ENCODE assay signal across 8 cellular contexts in genomic region chr7:82247814-82248433, GRCh38.
DNase-seq lines count a peak whose midpoint lies in the region; ATAC-seq and TF ChIP-seq lines count a peak whose summit lies in the region.
"Had no signal": no experiment of that assay in that cellular context is flagged by ENCODE, and none has a peak within 500 bp of the region (broad histone marks: within the 10 kb centered on the region; RNA-seq: fewer than 3 reads in every experiment).

No MANE protein-coding gene starts in this region.

- H3K4me3 ChIP-seq in GM12865 (ENCODE audit: low read depth, low read length) (no peak overlapping the region), dorsolateral prefrontal cortex (peak overlapping the region in 3 of 59 donors; percentile 7 to 28 (median 18))

- TF ChIP-seq CTCF in GM12865 (IDR thresholded peaks at IDR 0.05; ENCODE audit: insufficient read depth, low read depth, low read length, missing control alignments) = no peak
- peak in 55 of 56 donors; percentile 18 to 80 (median 58) for TF ChIP-seq CTCF in dorsolateral prefrontal cortex (IDR thresholded peaks at IDR 0.05 in 54 of 56, conservative IDR thresholded peaks at IDR 0.05 in 2 of 56; ENCODE audit: low read depth in 1 of 56, partially characterized antibody in 56 of 56)

- ATAC-seq in T-cell (replicated peaks in 1 of 4) = no peak

- intact Hi-C loops in dorsolateral prefrontal cortex (cut with DNase I) = no loop called here

- H3K4me1 Mint-ChIP-seq in T-cell = no peaks in the 10 kb centered on the region

- POLR2A ChIA-PET in T-cell (lab: Charles Lee) = no interaction called here

- no peaks in the 10 kb centered on the region for H3K9me3 Mint-ChIP-seq in T-cell
- H3K9me3 Mint-ChIP-seq: brain had no signal

- no peak overlapping the region for H3K4me3 Mint-ChIP-seq in T-cell
- H3K4me3 Mint-ChIP-seq: brain had no signal

- CTCF ChIA-PET in T-cell (lab: Charles Lee) = no interaction called here

- no peak overlapping the region for H3K27ac Mint-ChIP-seq in T-cell
- H3K27ac Mint-ChIP-seq: brain had no signal

- DNase-seq in GM12865 (ENCODE audit: low read depth) = peak; percentile 2
- DNase-seq in NCI-H1694 treated with DMSO at 0.1 percent for 48 hours (lab: John Stamatoyannopoulos, UW) = peak; percentile 24
- DNase-seq in dorsolateral prefrontal cortex = no peak
- DNase-seq in renal cortical epithelial cell (ENCODE audit: low read depth) = peak; percentile 31
- no peak for DNase-seq in T-cell
- no peak for DNase-seq in activated CD4-positive, alpha-beta T cell treated with anti-CD3 and anti-CD28 coated beads for 48 hours
- no peak for DNase-seq in inferior parietal cortex (ENCODE audit: extremely low spot score)

- H3K36me3 Mint-ChIP-seq in T-cell = no peaks in the 10 kb centered on the region
- H3K36me3 Mint-ChIP-seq: brain had no signal

- H3K27me3 Mint-ChIP-seq in T-cell = no peaks in the 10 kb centered on the region

- H3K27me3 ChIP-seq in dorsolateral prefrontal cortex = no peaks in the 10 kb centered on the region

- peak overlapping the region in 1 of 59 donors; percentile 31 for H3K27ac ChIP-seq in dorsolateral prefrontal cortex

Comparison
In these comparisons a context has a peak if more than half of its experiments do, and no peak if none do; other contexts are left out.
1. DNase-seq: peak in GM12865 (single experiment), NCI-H1694 treated with DMSO at 0.1 percent for 48 hours (single experiment) and renal cortical epithelial cell (single experiment); none in dorsolateral prefrontal cortex (0 of 10), T-cell (0 of 34), activated CD4-positive, alpha-beta T cell treated with anti-CD3 and anti-CD28 coated beads for 48 hours (single experiment) and inferior parietal cortex (single experiment).